7 cellular contexts compared by ENCODE assay signal in genomic region chr1:121573881-121574504, GRCh38.
A peak's percentile ranks its signal among the peaks of the same experiment; 100 is the strongest.
DNase-seq lines count a peak whose midpoint lies in the region; ATAC-seq, FAIRE-seq and TF ChIP-seq lines count a peak whose summit lies in the region.
"Not testable (repeated sequence)": the region's sequence is repeated elsewhere in the genome, so short reads cannot be mapped to it uniquely, and the experiment has no call there.

No MANE protein-coding gene starts in this region.

- H3K9ac ChIP-seq in PC-3 (ENCODE audit: low read length); astrocyte (ENCODE audit: low read length): not testable (repeated sequence)

- H3K9me2 ChIP-seq in PC-3 (replicated peaks; ENCODE audit: low read length) = not testable (repeated sequence)

- not testable (repeated sequence) for H3K27me3 ChIP-seq in PC-3 (ENCODE audit: low read length); astrocyte (ENCODE audit: insufficient read depth, low read length)
- H3K27me3 ChIP-seq in osteoblast (ENCODE audit: insufficient read depth, low read length) = peaks cover 30% of the 10 kb centered on the region

- H3K36me3 ChIP-seq in PC-3 (ENCODE audit: low read depth, low read length); astrocyte (ENCODE audit: insufficient read depth, low read length); osteoblast (ENCODE audit: insufficient read depth, low read length): not testable (repeated sequence)

- H3K4me3 Mint-ChIP-seq in astrocyte (ENCODE audit: unreplicated experiment) = not testable (repeated sequence)

- H3K9me3 ChIP-seq in PC-3 (ENCODE audit: low read length); astrocyte (ENCODE audit: insufficient read depth, low read depth, low read length); osteoblast (ENCODE audit: low read depth, low read length): not testable (repeated sequence)

- not testable (repeated sequence) for BruUV-seq in PC-3 (replicated peaks; lab: Mats Ljungman, UMichigan)

- peak overlapping the region; percentile 30; the same call in 1 of the 2 replicates for H3K4me3 ChIP-seq in PC-3 (ENCODE audit: low read length)
- not testable (repeated sequence) for H3K4me3 ChIP-seq in astrocyte (ENCODE audit: insufficient read depth, low read depth, low read length); osteoblast (ENCODE audit: insufficient read depth, low read length)

- not testable (repeated sequence) for H3F3A ChIP-seq in PC-3 (ENCODE audit: low read length, unreplicated experiment)

- POLR2A ChIA-PET in PC-3 (lab: Charles Lee; ENCODE audit: unreplicated experiment) = not testable (repeated sequence)

- peak; percentile 31 for DNase-seq in Daoy (ENCODE audit: low read depth)
- DNase-seq in HPDE6-E6E7 (ENCODE audit: extremely low spot score) = peak; percentile 32
- DNase-seq in PC-3 = peak; percentile 93
- DNase-seq in astrocyte (ENCODE audit: low read depth) = peak; percentile 51
- DNase-seq in dedifferentiated amniotic fluid mesenchymal stem cell (ENCODE audit: extremely low spot score) = peak; percentile 75
- DNase-seq in fibroblast of the conjunctiva (ENCODE audit: low read depth) = peak; percentile 1
- DNase-seq in osteoblast (ENCODE audit: insufficient read length, low spot score, missing footprints) = peak; percentile 68

- peak overlapping the region; percentile 65 for H3K27ac ChIP-seq in PC-3 (ENCODE audit: low read length)
- H3K27ac ChIP-seq in astrocyte (ENCODE audit: low read depth, low read length); osteoblast (ENCODE audit: low read depth, low read length): not testable (repeated sequence)

- not testable (repeated sequence) for TF ChIP-seq CTCF in PC-3 (conservative IDR thresholded peaks at IDR 0.05; ENCODE audit: low read depth, low read length); astrocyte (IDR thresholded peaks at IDR 0.05; ENCODE audit: insufficient read depth, low read depth, low read length); osteoblast (IDR thresholded peaks at IDR 0.05; ENCODE audit: extremely low read depth, low read depth, low read length)

- peak; percentile 99 for ATAC-seq in PC-3

- intact Hi-C loops in PC-3 (cut with micrococcal nuclease) = not testable (repeated sequence)

- not testable (repeated sequence) for H3K4me1 Mint-ChIP-seq in astrocyte (ENCODE audit: low read depth, unreplicated experiment)

- H3K27me3 Mint-ChIP-seq in astrocyte (ENCODE audit: low read depth, unreplicated experiment) = not testable (repeated sequence)

- not testable (repeated sequence) for H3K4me1 ChIP-seq in PC-3 (ENCODE audit: insufficient read depth, low read length); astrocyte (ENCODE audit: insufficient read depth, low read length); osteoblast (ENCODE audit: insufficient read depth, low read length)

- CTCF ChIA-PET in PC-3 (lab: Charles Lee) = not testable (repeated sequence)

- not testable (repeated sequence) for H3K36me3 Mint-ChIP-seq in astrocyte (ENCODE audit: low read depth, unreplicated experiment)

- 0 out of 2 replicates have a peak overlapping the region, but pooled peaks have one; percentile 37 for H2AFZ ChIP-seq in PC-3 (ENCODE audit: low read length)
- H2AFZ ChIP-seq in astrocyte (ENCODE audit: low read depth, low read length); osteoblast (ENCODE audit: low read length): not testable (repeated sequence)

- not testable (repeated sequence) for H3K9me3 Mint-ChIP-seq in astrocyte (ENCODE audit: unreplicated experiment)

- FAIRE-seq in astrocyte (lab: Jason Lieb, UNC) = peak; percentile 34

- not testable (repeated sequence) for H3K79me2 ChIP-seq in PC-3 (ENCODE audit: low read length); astrocyte (ENCODE audit: insufficient read depth, low read length); osteoblast (ENCODE audit: insufficient read depth, low read length)

- H3K4me2 ChIP-seq in PC-3 (ENCODE audit: low read length) = peak overlapping the region; percentile 15
- H3K4me2 ChIP-seq in astrocyte (ENCODE audit: low read length) = not testable (repeated sequence)
- peak overlapping the region; percentile 53 for H3K4me2 ChIP-seq in osteoblast (ENCODE audit: insufficient read depth, low read length)

- not testable (repeated sequence) for H3K27ac Mint-ChIP-seq in astrocyte (ENCODE audit: unreplicated experiment)

- not testable (repeated sequence) for H4K20me1 ChIP-seq in PC-3 (ENCODE audit: low read length); astrocyte (ENCODE audit: insufficient read depth, low read length); osteoblast (ENCODE audit: insufficient read depth, low read length)

Comparison
In these comparisons a context has a peak if more than half of its experiments do, and no peak if none do; other contexts are left out.
1. DNase-seq: peak in every context shown above with its lines; median percentile 93 in PC-3; 75 in dedifferentiated amniotic fluid mesenchymal stem cell; 68 in osteoblast; 51 in astrocyte; 32 in HPDE6-E6E7; 31 in Daoy; 1 in fibroblast of the conjunctiva.